In the genomic region with DNA sequence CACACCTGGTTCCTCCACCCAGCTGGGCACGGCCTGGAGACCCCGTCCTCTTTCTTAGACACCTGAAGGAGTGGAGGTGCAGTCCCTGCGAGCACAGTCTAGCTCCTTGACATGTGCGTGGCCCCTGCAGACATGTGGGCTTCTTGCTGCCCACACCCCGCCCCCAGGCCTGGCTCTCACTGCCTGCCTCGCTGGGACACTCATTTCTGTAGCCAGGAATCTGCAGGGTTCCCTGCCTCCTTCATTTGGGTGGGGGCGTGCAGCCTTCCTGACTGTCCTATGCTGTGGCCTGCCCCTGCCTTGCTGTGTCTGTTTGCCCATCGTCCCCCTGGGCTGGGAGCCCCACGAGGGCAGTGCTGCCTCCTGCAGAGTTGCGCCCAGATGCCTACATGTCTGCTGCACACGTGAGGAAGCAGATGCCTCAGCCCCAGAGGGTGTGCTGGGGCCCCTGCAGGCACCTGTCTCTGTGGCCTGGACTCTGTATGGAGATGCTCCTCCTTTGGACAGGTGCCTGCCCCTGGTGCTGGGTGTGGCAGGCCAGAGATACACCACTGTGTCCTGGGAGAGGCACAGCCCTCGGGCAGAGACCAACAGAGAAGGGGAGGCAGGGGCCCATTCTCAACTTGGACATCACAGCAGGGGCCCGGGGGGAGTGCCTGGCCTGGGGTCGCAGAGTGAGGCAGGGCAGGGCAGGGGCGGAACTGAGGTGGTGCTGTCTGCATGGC, we compare ENCODE assay signal across 32 cellular contexts. TPM values are rescaled to one million over a fixed set of nuclear protein-coding genes. Genes with fewer than 3 reads are reported as not detected.
"Had no signal": no experiment of that assay in that cellular context is flagged by ENCODE, and none has a peak within 500 bp of the region (broad histone marks: within the 10 kb centered on the region; RNA-seq: fewer than 3 reads in every experiment).

No MANE protein-coding gene starts in this region.

- H2AFZ ChIP-seq: neural progenitor cell had no signal

- H3K4me1 Mint-ChIP-seq: nephron had no signal

- ATAC-seq: effector memory CD8-positive, alpha-beta T cell; heart right ventricle; stimulated activated naive CD8-positive, alpha-beta T cell treated with anti-CD3 and anti-CD28 coated beads, Interleukin-15, amount 100 ng/mL, for 72 hours; upper lobe of right lung had no signal

- H3K9ac ChIP-seq: neural progenitor cell had no signal

- H3K4me3 ChIP-seq: esophagus squamous epithelium, heart right ventricle, lung, neural progenitor cell, prostate gland, right atrium auricular region, suprapubic skin, transverse colon, upper lobe of right lung, uterus had no signal

- FAIRE-seq: endometrium, small intestine had no signal

- H3K4me2 ChIP-seq: neural progenitor cell had no signal

- H3K27ac Mint-ChIP-seq: immature natural killer cell, memory B cell, naive B cell, nephron, neural progenitor cell had no signal

- H3K36me3 ChIP-seq: esophagus squamous epithelium, neural progenitor cell, prostate gland, right atrium auricular region, suprapubic skin, transverse colon, upper lobe of right lung, uterus had no signal

- H3K27ac ChIP-seq: esophagus squamous epithelium, heart right ventricle, neural progenitor cell, prostate gland, right atrium auricular region, suprapubic skin, transverse colon, upper lobe of right lung, uterus had no signal

- H3K4me1 ChIP-seq: neural progenitor cell, prostate gland, suprapubic skin, transverse colon, upper lobe of right lung, uterus had no signal

- H3K36me3 Mint-ChIP-seq: immature natural killer cell, memory B cell, naive B cell, neural progenitor cell had no signal

- H3K9me3 Mint-ChIP-seq: effector memory CD8-positive, alpha-beta T cell; immature natural killer cell; memory B cell; naive B cell; nephron; neural progenitor cell; stimulated activated naive CD8-positive, alpha-beta T cell treated with anti-CD3 and anti-CD28 coated beads, Interleukin-15, amount 100 ng/mL, for 72 hours had no signal

- H3K9me3 ChIP-seq: esophagus squamous epithelium, heart right ventricle, prostate gland, right atrium auricular region, suprapubic skin, transverse colon, upper lobe of right lung, uterus had no signal

- H3K4me3 Mint-ChIP-seq: effector memory CD8-positive, alpha-beta T cell; immature natural killer cell; memory B cell; naive B cell; nephron; neural progenitor cell; stimulated activated naive CD8-positive, alpha-beta T cell treated with anti-CD3 and anti-CD28 coated beads, Interleukin-15, amount 100 ng/mL, for 72 hours had no signal

- H3K27me3 ChIP-seq: neural progenitor cell, right atrium auricular region, transverse colon, upper lobe of right lung, uterus had no signal

- DNase-seq: cortex of kidney; effector memory CD8-positive, alpha-beta T cell; erythroblast; esophagus squamous epithelium; foreskin melanocyte; glutamatergic neuron; heart right ventricle; hippocampal formation; immature natural killer cell; islet precursor cell; kidney glomerular epithelial cell; naive B cell; nucleus accumbens; small intestine; stimulated activated CD4-positive, alpha-beta T cell treated with anti-CD3 and anti-CD28 coated beads, Interleukin-15, amount 100 ng/mL, for 24 hours; stimulated activated CD4-positive, alpha-beta T cell treated with anti-CD3 and anti-CD28 coated beads, Interleukin-2, amount 100 ng/mL, for 48 hours; stimulated activated naive CD4-positive, alpha-beta T cell; stimulated activated naive CD8-positive, alpha-beta T cell treated with anti-CD3 and anti-CD28 coated beads, Interleukin-15, amount 100 ng/mL, for 72 hours; transverse colon; upper lobe of right lung; uterus had no signal

- H3K27me3 Mint-ChIP-seq: effector memory CD8-positive, alpha-beta T cell; naive B cell; stimulated activated naive CD8-positive, alpha-beta T cell treated with anti-CD3 and anti-CD28 coated beads, Interleukin-15, amount 100 ng/mL, for 72 hours had no signal

RNA-seq across cellular contexts. Expression of gene SCGB3A1, which starts 35.5 kb away (rescaled TPM):
- total RNA-seq: liver, mononuclear cell, osteocyte, right atrium auricular region, transverse colon had no signal
